Comparison of ENCODE assay signal across 25 cellular contexts in genomic region chr4:141977433-141977832, GRCh38.
DNase-seq lines count a peak whose midpoint lies in the region; ATAC-seq, FAIRE-seq and TF ChIP-seq lines count a peak whose summit lies in the region.
"Had no signal": no experiment of that assay in that cellular context is flagged by ENCODE, and none has a peak within 500 bp of the region (broad histone marks: within the 10 kb centered on the region; RNA-seq: fewer than 3 reads in every experiment).

No MANE protein-coding gene starts in this region.

- no peaks in the 10 kb centered on the region for H3K9me2 ChIP-seq in MM.1S (replicated peaks; ENCODE audit: insufficient read depth, low read length)

- peaks cover 33% of the 10 kb centered on the region for H3K4me1 ChIP-seq in MM.1S (ENCODE audit: low read length)
- no peaks in the 10 kb centered on the region for H3K4me1 ChIP-seq in mammary epithelial cell (ENCODE audit: insufficient read depth, low read length)
- H3K4me1 ChIP-seq in gastroesophageal sphincter = no peaks in the 10 kb centered on the region
- H3K4me1 ChIP-seq: HAP-1, left lung, sigmoid colon, upper lobe of left lung had no signal

- H3K4me3 ChIP-seq in GM12864 (ENCODE audit: low read depth, low read length) = no peak overlapping the region
- H3K4me3 ChIP-seq in MM.1S (ENCODE audit: low read length) = peak overlapping the region; percentile 60
- H3K4me3 ChIP-seq in mammary epithelial cell (replicated peaks in 1 of 3; ENCODE audit: insufficient read depth in 1 of 3, low read depth in 2 of 3, low read length in 3 of 3) = no peak overlapping the region
- H3K4me3 ChIP-seq in gastroesophageal sphincter = no peak overlapping the region
- H3K4me3 ChIP-seq: BLaER1, HAP-1, left lung, sigmoid colon, upper lobe of left lung had no signal

- H2AFZ ChIP-seq in MM.1S (ENCODE audit: low read length) (0 out of 2 replicates have a peak overlapping the region, but pooled peaks have one; percentile 49), mammary epithelial cell (ENCODE audit: low read depth, low read length) (no peak overlapping the region)

- no peak for FAIRE-seq in HTR-8/SVneo (lab: Jason Lieb, UNC)

- no peaks in the 10 kb centered on the region for H3K4me1 Mint-ChIP-seq in activated T-helper 1 cell treated with anti-CD3 and anti-CD28 coated beads, Interleukin-12 subunit alpha, Interleukin-12 subunit beta, Interleukin-2, Interleukin-4 antibody, amounts not matched to agents 30 ng/mL and 10 ng/mL and 1 ng/mL, durations not matched to agents 14 hours and 24 hours and 36 hours (ENCODE audit: low read depth)
- H3K4me1 Mint-ChIP-seq: central memory CD8-positive, alpha-beta T cell; naive B cell; stimulated activated memory B cell treated with anti-CD40 and anti-IgM and Interleukin-4, amounts not matched to agents 10 μg/mL and 1 μg/mL and 100 μg/mL, for 72 hours had no signal

- H3K9me3 Mint-ChIP-seq in activated T-helper 1 cell treated with anti-CD3 and anti-CD28 coated beads, Interleukin-12 subunit alpha, Interleukin-12 subunit beta, Interleukin-2, Interleukin-4 antibody, amounts not matched to agents 30 ng/mL and 10 ng/mL and 1 ng/mL, durations not matched to agents 14 hours and 24 hours and 36 hours = peaks cover 9% of the 10 kb centered on the region
- H3K9me3 Mint-ChIP-seq: central memory CD8-positive, alpha-beta T cell had no signal

- H3K9me3 ChIP-seq in MM.1S (replicated peaks; ENCODE audit: insufficient read depth, low read length) = no peaks in the 10 kb centered on the region
- no peaks in the 10 kb centered on the region for H3K9me3 ChIP-seq in mammary epithelial cell (replicated peaks; ENCODE audit: insufficient read depth, low read length)
- H3K9me3 ChIP-seq in gastroesophageal sphincter = peaks cover 0 to 5% (median 0%) of the 10 kb centered on the region in 3 donors
- H3K9me3 ChIP-seq: HAP-1, neutrophil, sigmoid colon, upper lobe of left lung had no signal

- in situ Hi-C loops in mammary epithelial cell (cut with MboI; ENCODE audit: low sequenced_read_pairs in 2 of 2) = no loop called here

- BruUV-seq in mammary epithelial cell (replicated peaks; lab: Mats Ljungman, UMichigan) = no TSS peak

- H3K27ac ChIP-seq in MM.1S (ENCODE audit: low read length) (peak overlapping the region; percentile 88), mammary epithelial cell (ENCODE audit: insufficient read depth, low read depth, low read length) (no peak overlapping the region), gastroesophageal sphincter (no peak overlapping the region)
- H3K27ac ChIP-seq: BLaER1, left lung, neutrophil, sigmoid colon, upper lobe of left lung had no signal

- H4K20me1 ChIP-seq in MM.1S (ENCODE audit: insufficient read depth, low read length) = no peaks in the 10 kb centered on the region
- no peaks in the 10 kb centered on the region for H4K20me1 ChIP-seq in mammary epithelial cell (ENCODE audit: insufficient read depth, low read length)
- H4K20me1 ChIP-seq: BLaER1 had no signal

- H3K36me3 Mint-ChIP-seq in activated T-helper 1 cell treated with anti-CD3 and anti-CD28 coated beads, Interleukin-12 subunit alpha, Interleukin-12 subunit beta, Interleukin-2, Interleukin-4 antibody, amounts not matched to agents 30 ng/mL and 10 ng/mL and 1 ng/mL, durations not matched to agents 14 hours and 24 hours and 36 hours (ENCODE audit: low read depth) = no peaks in the 10 kb centered on the region
- H3K36me3 Mint-ChIP-seq: naive B cell; stimulated activated memory B cell treated with anti-CD40 and anti-IgM and Interleukin-4, amounts not matched to agents 10 μg/mL and 1 μg/mL and 100 μg/mL, for 72 hours had no signal

- H3K9ac ChIP-seq in MM.1S (ENCODE audit: low read length) (peak overlapping the region; percentile 72; the same call in 1 of the 2 replicates), mammary epithelial cell (ENCODE audit: insufficient read depth, low read length) (no peak overlapping the region)
- H3K9ac ChIP-seq: BLaER1 had no signal

- CTCF ChIA-PET in mammary epithelial cell (lab: Charles Lee; ENCODE audit: low non-redundant PET) = no interaction called here

- no peak overlapping the region for H3K4me3 Mint-ChIP-seq in activated T-helper 1 cell treated with anti-CD3 and anti-CD28 coated beads, Interleukin-12 subunit alpha, Interleukin-12 subunit beta, Interleukin-2, Interleukin-4 antibody, amounts not matched to agents 30 ng/mL and 10 ng/mL and 1 ng/mL, durations not matched to agents 14 hours and 24 hours and 36 hours
- H3K4me3 Mint-ChIP-seq: central memory CD8-positive, alpha-beta T cell; naive B cell; stimulated activated memory B cell treated with anti-CD40 and anti-IgM and Interleukin-4, amounts not matched to agents 10 μg/mL and 1 μg/mL and 100 μg/mL, for 72 hours had no signal

- WGBS in mammary epithelial cell (ENCODE audit: low coverage, missing lambda C conversion rate) = 92% methylated on average over 3 of the region's 3 CpGs
- WGBS in gastroesophageal sphincter (ENCODE audit: low coverage in 1 of 2), 2 donors = 87 to 95% methylated on average over 3 of the region's 3 CpGs

- H3K4me2 ChIP-seq in MM.1S (ENCODE audit: low read depth, low read length) (peak overlapping the region; percentile 52; the same call in 1 of the 2 replicates), mammary epithelial cell (ENCODE audit: insufficient read depth, low read depth, low read length) (no peak overlapping the region)
- H3K4me2 ChIP-seq: BLaER1 had no signal

- peak; percentile 64 for ATAC-seq in GM21717 (IDR thresholded peaks at IDR 0.05; ENCODE audit: unreplicated experiment)
- no peak for ATAC-seq in gastroesophageal sphincter
- ATAC-seq: left lung; stimulated activated memory B cell treated with anti-CD40 and anti-IgM and Interleukin-4, amounts not matched to agents 10 μg/mL and 1 μg/mL and 100 μg/mL, for 72 hours had no signal

- no peak for TF ChIP-seq EP300 in gastroesophageal sphincter (IDR thresholded peaks at IDR 0.05)

- no peaks in the 10 kb centered on the region for H3K27me3 Mint-ChIP-seq in activated T-helper 1 cell treated with anti-CD3 and anti-CD28 coated beads, Interleukin-12 subunit alpha, Interleukin-12 subunit beta, Interleukin-2, Interleukin-4 antibody, amounts not matched to agents 30 ng/mL and 10 ng/mL and 1 ng/mL, durations not matched to agents 14 hours and 24 hours and 36 hours (ENCODE audit: insufficient read depth)
- H3K27me3 Mint-ChIP-seq: naive B cell; stimulated activated memory B cell treated with anti-CD40 and anti-IgM and Interleukin-4, amounts not matched to agents 10 μg/mL and 1 μg/mL and 100 μg/mL, for 72 hours had no signal

- intact Hi-C loops in mammary epithelial cell (cut with micrococcal nuclease) = no loop called here
- intact Hi-C loops in activated T-helper 1 cell treated with anti-CD3 and anti-CD28 coated beads, Interleukin-12 subunit alpha, Interleukin-12 subunit beta, Interleukin-2, Interleukin-4 antibody, amounts not matched to agents 30 ng/mL and 10 ng/mL and 1 ng/mL, durations not matched to agents 14 hours and 24 hours and 36 hours (cut with micrococcal nuclease) = no loop called here

- H3K27ac Mint-ChIP-seq in activated T-helper 1 cell treated with anti-CD3 and anti-CD28 coated beads, Interleukin-12 subunit alpha, Interleukin-12 subunit beta, Interleukin-2, Interleukin-4 antibody, amounts not matched to agents 30 ng/mL and 10 ng/mL and 1 ng/mL, durations not matched to agents 14 hours and 24 hours and 36 hours = no peak overlapping the region
- H3K27ac Mint-ChIP-seq: naive B cell; stimulated activated memory B cell treated with anti-CD40 and anti-IgM and Interleukin-4, amounts not matched to agents 10 μg/mL and 1 μg/mL and 100 μg/mL, for 72 hours had no signal

- H3K79me2 ChIP-seq in MM.1S (ENCODE audit: low read length) (peaks cover 19% of the 10 kb centered on the region), mammary epithelial cell (ENCODE audit: insufficient read depth, low read length) (no peaks in the 10 kb centered on the region)

- no peaks in the 10 kb centered on the region for H3K27me3 ChIP-seq in MM.1S (replicated peaks; ENCODE audit: insufficient read depth, low read length)
- no peaks in the 10 kb centered on the region for H3K27me3 ChIP-seq in mammary epithelial cell (ENCODE audit: insufficient read depth, low read length)
- H3K27me3 ChIP-seq in gastroesophageal sphincter = no peaks in the 10 kb centered on the region
- H3K27me3 ChIP-seq: BLaER1, left lung, neutrophil, sigmoid colon, upper lobe of left lung had no signal

- DNase-seq in GM12864 (ENCODE audit: low read depth) (peak; percentile 0), MM.1S (peak; percentile 97), mammary epithelial cell (peak; percentile 12), HTR-8/SVneo (ENCODE audit: insufficient read length, low spot score) (no peak)
- DNase-seq in activated T-helper 1 cell treated with anti-CD3 and anti-CD28 coated beads, Interleukin-12 subunit alpha, Interleukin-12 subunit beta, Interleukin-2, Interleukin-4 antibody, amounts not matched to agents 30 ng/mL and 10 ng/mL and 1 ng/mL, durations not matched to agents 14 hours and 24 hours and 36 hours (ENCODE audit: low spot score) = no peak
- DNase-seq: activated CD4-positive, CD25-positive, alpha-beta regulatory T cell treated with anti-CD3 and anti-CD28 coated beads, Interleukin-2, amount 50 U/mL, for 72 hours; activated CD8-positive, alpha-beta memory T cell treated with anti-CD3 and anti-CD28 coated beads for 24 hours; activated gamma-delta T cell treated with Interleukin-2 at 50 U/mL for 16 hours; DMS79; left lung; naive B cell; NCI-H1048; NCI-H1694; NCI-H2171 treated with DMSO at 0.1 percent for 48 hours; sigmoid colon; stimulated activated CD4-positive, alpha-beta T cell treated with anti-CD3 and anti-CD28 coated beads, Interleukin-4, amount 100 ng/mL, for 4 hours; substantia nigra; upper lobe of left lung had no signal

- TF ChIP-seq CTCF in GM12864 (IDR thresholded peaks at IDR 0.05; ENCODE audit: low read depth, low read length, missing control alignments) (no peak), MM.1S (IDR thresholded peaks at IDR 0.05; ENCODE audit: low read length) (no peak), mammary epithelial cell (conservative IDR thresholded peaks at IDR 0.05 in 1 of 2, IDR thresholded peaks at IDR 0.05 in 1 of 2; ENCODE audit: extremely low read depth in 1 of 2, insufficient read depth in 1 of 2, low read depth in 1 of 2, low read length in 2 of 2) (no peak), gastroesophageal sphincter (IDR thresholded peaks at IDR 0.05) (no peak)

- dilution Hi-C loops in mammary epithelial cell (cut with HindIII; ENCODE audit: low sequenced_read_pairs) = no loop called here

- no peak for TF ChIP-seq POLR2A in gastroesophageal sphincter (IDR thresholded peaks at IDR 0.05)

- H3K36me3 ChIP-seq in MM.1S (replicated peaks; ENCODE audit: insufficient read depth, low read length) (no peaks in the 10 kb centered on the region), mammary epithelial cell (ENCODE audit: insufficient read depth, low read length) (no peaks in the 10 kb centered on the region), gastroesophageal sphincter (no peaks in the 10 kb centered on the region)
- H3K36me3 ChIP-seq: BLaER1, HAP-1, left lung, neutrophil, sigmoid colon, upper lobe of left lung had no signal

- H3F3A ChIP-seq in MM.1S (ENCODE audit: insufficient read depth, low read length) = peaks cover 31% of the 10 kb centered on the region

Comparison
In these comparisons a context has a peak if more than half of its experiments do, and no peak if none do; other contexts are left out.
1. DNase-seq: peak in GM12864 (single experiment), MM.1S (single experiment) and mammary epithelial cell (single experiment); none in HTR-8/SVneo (single experiment) and activated T-helper 1 cell treated with anti-CD3 and anti-CD28 coated beads, Interleukin-12 subunit alpha, Interleukin-12 subunit beta, Interleukin-2, Interleukin-4 antibody, amounts not matched to agents 30 ng/mL and 10 ng/mL and 1 ng/mL, durations not matched to agents 14 hours and 24 hours and 36 hours (single experiment).